ENCODE assay signal across 5 cellular contexts in the genomic region with DNA sequence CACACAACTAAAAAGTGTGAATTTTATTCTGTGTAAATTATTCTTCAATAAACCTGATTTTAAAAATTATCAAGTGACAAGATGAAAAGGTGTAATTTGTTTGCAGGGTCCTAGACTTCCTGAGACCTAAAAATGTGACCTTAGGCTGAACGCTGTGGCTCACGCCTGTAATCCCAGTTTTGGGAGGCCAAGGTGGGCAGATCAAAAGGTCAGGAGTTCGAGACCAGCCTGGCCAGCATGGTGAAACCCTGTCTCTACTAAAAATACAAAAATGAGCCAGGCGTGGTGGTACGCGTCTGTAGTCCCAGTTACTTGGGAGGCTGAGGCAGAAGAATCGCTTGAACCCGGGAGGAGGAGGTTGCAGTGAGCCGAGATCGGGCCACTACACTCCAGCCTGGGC. TPM values are rescaled to one million over a fixed set of nuclear protein-coding genes. Genes with fewer than 3 reads are reported as not detected.
DNase-seq lines count a peak whose midpoint lies in the region; ATAC-seq and TF ChIP-seq lines count a peak whose summit lies in the region.
"Not testable (repeated sequence)": the region's sequence is repeated elsewhere in the genome, so short reads cannot be mapped to it uniquely, and the experiment has no call there.

No MANE protein-coding gene starts in this region.

- TF ChIP-seq EP300 in stomach (IDR thresholded peaks at IDR 0.05): not testable (repeated sequence)

- WGBS in stomach, 5 donors: 89 to 96% (median 93%) methylated on average over 10 of the region's 10 CpGs

- not testable (repeated sequence) for H3K27me3 ChIP-seq in CD8-positive, alpha-beta T cell (ENCODE audit: insufficient read depth, low read length); right atrium auricular region; stomach

- not testable (repeated sequence) for H3K9me3 ChIP-seq in CD8-positive, alpha-beta T cell (ENCODE audit: low read length); right atrium auricular region; stomach

- H3K27ac Mint-ChIP-seq in CD8-positive, alpha-beta T cell: peak overlapping the region; percentile 18
- peak overlapping the region; percentile 23 for H3K27ac Mint-ChIP-seq in activated naive CD4-positive, alpha-beta T cell treated with anti-CD3 and anti-CD28 coated beads, Interleukin-2, amount 50 U/mL, for 24 hours
- H3K27ac Mint-ChIP-seq in central memory CD8-positive, alpha-beta T cell (ENCODE audit: low read depth): peak overlapping the region; percentile 82

- peaks cover 61% of the 10 kb centered on the region for H3K36me3 Mint-ChIP-seq in CD8-positive, alpha-beta T cell
- peaks cover 21% of the 10 kb centered on the region for H3K36me3 Mint-ChIP-seq in activated naive CD4-positive, alpha-beta T cell treated with anti-CD3 and anti-CD28 coated beads, Interleukin-2, amount 50 U/mL, for 24 hours
- H3K36me3 Mint-ChIP-seq in central memory CD8-positive, alpha-beta T cell (ENCODE audit: insufficient read depth): peaks cover 39% of the 10 kb centered on the region

- CTCF ChIA-PET in CD8-positive, alpha-beta T cell (lab: Charles Lee): not testable (repeated sequence)

- not testable (repeated sequence) for TF ChIP-seq CTCF in CD8-positive, alpha-beta T cell (IDR thresholded peaks at IDR 0.05); right atrium auricular region (IDR thresholded peaks at IDR 0.05); stomach (IDR thresholded peaks at IDR 0.05)

- intact Hi-C loops in CD8-positive, alpha-beta T cell (cut with DNase I, micrococcal nuclease); stomach (cut with DNase I; ENCODE audit: low total_unique reads): not testable (repeated sequence)

- H3K9me3 Mint-ChIP-seq in CD8-positive, alpha-beta T cell; activated naive CD4-positive, alpha-beta T cell treated with anti-CD3 and anti-CD28 coated beads, Interleukin-2, amount 50 U/mL, for 24 hours; central memory CD8-positive, alpha-beta T cell: not testable (repeated sequence)

- ATAC-seq in CD8-positive, alpha-beta T cell; central memory CD8-positive, alpha-beta T cell (replicated peaks; ENCODE audit: extremely low read depth, poor library complexity, severe bottlenecking): not testable (repeated sequence)

- not testable (repeated sequence) for H3K27me3 Mint-ChIP-seq in CD8-positive, alpha-beta T cell (ENCODE audit: low read depth); activated naive CD4-positive, alpha-beta T cell treated with anti-CD3 and anti-CD28 coated beads, Interleukin-2, amount 50 U/mL, for 24 hours; central memory CD8-positive, alpha-beta T cell

- not testable (repeated sequence) for H3K4me1 ChIP-seq in CD8-positive, alpha-beta T cell (ENCODE audit: insufficient read depth, low read length)
- H3K4me1 ChIP-seq in right atrium auricular region: peaks cover 0 to 10% of the 10 kb centered on the region in 2 donors
- peaks cover 16 to 52% (median 25%) of the 10 kb centered on the region in 4 donors for H3K4me1 ChIP-seq in stomach

- TF ChIP-seq POLR2A in stomach (IDR thresholded peaks at IDR 0.05): not testable (repeated sequence)

- not testable (repeated sequence) for H3K4me3 Mint-ChIP-seq in CD8-positive, alpha-beta T cell; activated naive CD4-positive, alpha-beta T cell treated with anti-CD3 and anti-CD28 coated beads, Interleukin-2, amount 50 U/mL, for 24 hours; central memory CD8-positive, alpha-beta T cell

- H3K4me1 Mint-ChIP-seq in CD8-positive, alpha-beta T cell (ENCODE audit: low read depth): peaks cover 18% of the 10 kb centered on the region
- peaks cover 13% of the 10 kb centered on the region for H3K4me1 Mint-ChIP-seq in activated naive CD4-positive, alpha-beta T cell treated with anti-CD3 and anti-CD28 coated beads, Interleukin-2, amount 50 U/mL, for 24 hours
- peaks cover 14% of the 10 kb centered on the region for H3K4me1 Mint-ChIP-seq in central memory CD8-positive, alpha-beta T cell

- H3K4me3 ChIP-seq in CD8-positive, alpha-beta T cell (ENCODE audit: low read depth, low read length); right atrium auricular region; stomach: not testable (repeated sequence)

- DNase-seq in CD8-positive, alpha-beta T cell; central memory CD8-positive, alpha-beta T cell (ENCODE audit: low spot score in 2 of 2); stomach: not testable (repeated sequence)
- DNase-seq in right atrium auricular region (ENCODE audit: low spot score): peak; percentile 11

- not testable (repeated sequence) for H3K27ac ChIP-seq in CD8-positive, alpha-beta T cell (ENCODE audit: low read depth, low read length); right atrium auricular region
- H3K27ac ChIP-seq in stomach: peak overlapping the region; percentile 17 to 84 (median 60)

- H3K36me3 ChIP-seq in CD8-positive, alpha-beta T cell (ENCODE audit: insufficient read depth, low read length): peaks cover 21% of the 10 kb centered on the region
- H3K36me3 ChIP-seq in right atrium auricular region: peaks cover 58% of the 10 kb centered on the region
- peaks cover 12 to 78% (median 71%) of the 10 kb centered on the region in 4 donors for H3K36me3 ChIP-seq in stomach

- POLR2A ChIA-PET in CD8-positive, alpha-beta T cell (lab: Charles Lee): not testable (repeated sequence)

RNA-seq across cellular contexts. Expression of a gene that starts 52.0 kb away (rescaled TPM):
- 1 to 10 TPM; 3.2 to 3.3 TPM for total RNA-seq in CD8-positive, alpha-beta T cell
- total RNA-seq in right atrium auricular region (10 to 100 TPM in 1 of 2 donors, 1 to 10 TPM in 1; 5.0 to 11.5 TPM), stomach (10 to 100 TPM in 1 of 5 donors, 1 to 10 TPM in 3, under 1 TPM in 1; 0.58 to 22.2 (median 5.7) TPM)
- 1 to 10 TPM; 2.5 to 4.0 (median 2.7) TPM for polyA plus RNA-seq in stomach

Comparison
In these comparisons a context has a peak if more than half of its experiments do, and no peak if none do; other contexts are left out.
1. H3K27ac Mint-ChIP-seq: peak in every context shown above with its lines; median percentile 82 in central memory CD8-positive, alpha-beta T cell; 23 in activated naive CD4-positive, alpha-beta T cell treated with anti-CD3 and anti-CD28 coated beads, Interleukin-2, amount 50 U/mL, for 24 hours; 18 in CD8-positive, alpha-beta T cell.